Comparison of ENCODE assay signal across 8 cellular contexts in the genomic region with DNA sequence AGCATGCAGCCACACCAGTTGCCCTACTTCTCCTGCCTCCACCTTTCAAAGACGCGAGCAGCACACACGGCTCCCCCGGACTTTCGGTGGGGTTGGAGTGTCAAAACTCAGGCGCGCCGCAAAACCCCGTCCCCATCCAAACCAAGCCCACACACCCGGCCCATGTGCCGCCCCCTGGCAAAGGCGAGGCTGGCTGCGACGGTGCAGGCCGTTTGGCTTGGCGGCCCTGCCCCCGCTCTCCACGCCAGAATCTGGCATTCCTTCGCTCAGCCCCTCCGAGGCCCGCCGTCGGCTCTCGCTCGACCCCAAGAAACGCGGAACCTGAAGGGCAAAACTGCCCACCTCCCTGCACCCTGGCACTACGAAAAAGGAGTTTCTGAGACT. TPM values are rescaled to one million over a fixed set of nuclear protein-coding genes. Genes with fewer than 3 reads are reported as not detected.
DNase-seq lines count a peak whose midpoint lies in the region; ATAC-seq and TF ChIP-seq lines count a peak whose summit lies in the region.
"Not testable (repeated sequence)": the region's sequence is repeated elsewhere in the genome, so short reads cannot be mapped to it uniquely, and the experiment has no call there.

No MANE protein-coding gene starts in this region.

- CTCF ChIA-PET in CD8-positive, alpha-beta memory T cell (lab: Charles Lee); activated CD4-positive, alpha-beta memory T cell treated with anti-CD3 and anti-CD28 coated beads, Interleukin-2, amount 10 ng/mL, durations not matched to agents 7 days and 5 days (lab: Charles Lee): not testable (repeated sequence)

- H3K27me3 Mint-ChIP-seq in CD8-positive, alpha-beta memory T cell; activated CD4-positive, alpha-beta memory T cell treated with anti-CD3 and anti-CD28 coated beads, Interleukin-2, amount 10 ng/mL, durations not matched to agents 7 days and 5 days; memory B cell: not testable (repeated sequence)

- 0 to 2% methylated on average over 15 to 19 of the region's 28 CpGs for WGBS in sigmoid colon, 2 donors
- no CpG with 5 or more reads among the region's 28 CpGs for WGBS in transverse colon (ENCODE audit: low coverage in 1 of 2), 2 donors

- not testable (repeated sequence) for H3K36me3 Mint-ChIP-seq in CD8-positive, alpha-beta memory T cell; activated CD4-positive, alpha-beta memory T cell treated with anti-CD3 and anti-CD28 coated beads, Interleukin-2, amount 10 ng/mL, durations not matched to agents 7 days and 5 days (ENCODE audit: low read depth); memory B cell

- H3K4me1 Mint-ChIP-seq in CD8-positive, alpha-beta memory T cell: peaks cover 4 to 12% (median 5%) of the 10 kb centered on the region in 3 donors
- H3K4me1 Mint-ChIP-seq in activated CD4-positive, alpha-beta memory T cell treated with anti-CD3 and anti-CD28 coated beads, Interleukin-2, amount 10 ng/mL, durations not matched to agents 7 days and 5 days; memory B cell: not testable (repeated sequence)

- peak; percentile 1 to 48 (median 17) for DNase-seq in CD8-positive, alpha-beta memory T cell
- DNase-seq in NB4 (ENCODE audit: low read depth); activated CD4-positive, alpha-beta memory T cell treated with anti-CD3 and anti-CD28 coated beads, Interleukin-2, amount 10 ng/mL, durations not matched to agents 7 days and 5 days; astrocyte of the spinal cord (ENCODE audit: low read depth, low spot score); fibroblast of villous mesenchyme (ENCODE audit: low read depth): not testable (repeated sequence)
- DNase-seq in memory B cell (ENCODE audit: low spot score in 2 of 2): peak; percentile 10 to 12
- DNase-seq in sigmoid colon: peak; percentile 58
- peak; percentile 15 for DNase-seq in transverse colon

- H3K9me3 ChIP-seq in CD8-positive, alpha-beta memory T cell (ENCODE audit: low read length); sigmoid colon; transverse colon: not testable (repeated sequence)

- not testable (repeated sequence) for H3K9me3 Mint-ChIP-seq in CD8-positive, alpha-beta memory T cell; activated CD4-positive, alpha-beta memory T cell treated with anti-CD3 and anti-CD28 coated beads, Interleukin-2, amount 10 ng/mL, durations not matched to agents 7 days and 5 days; memory B cell

- not testable (repeated sequence) for ATAC-seq in memory B cell (ENCODE audit: low read depth)

- H3K27ac ChIP-seq in CD8-positive, alpha-beta memory T cell (ENCODE audit: low read depth, low read length): not testable (repeated sequence)
- H3K27ac ChIP-seq in sigmoid colon (peak overlapping the region; percentile 89 to 92 (median 90)), transverse colon (peak overlapping the region; percentile 88 to 93 (median 90))

- H3K4me3 Mint-ChIP-seq in CD8-positive, alpha-beta memory T cell: peak overlapping the region in 6 of 7 donors; percentile 40 to 84 (median 68)
- peak overlapping the region; percentile 49 for H3K4me3 Mint-ChIP-seq in activated CD4-positive, alpha-beta memory T cell treated with anti-CD3 and anti-CD28 coated beads, Interleukin-2, amount 10 ng/mL, durations not matched to agents 7 days and 5 days
- peak overlapping the region; percentile 77 for H3K4me3 Mint-ChIP-seq in memory B cell

- H3K27ac Mint-ChIP-seq in CD8-positive, alpha-beta memory T cell: peak overlapping the region in 2 of 8 donors; percentile 57 to 58
- not testable (repeated sequence) for H3K27ac Mint-ChIP-seq in activated CD4-positive, alpha-beta memory T cell treated with anti-CD3 and anti-CD28 coated beads, Interleukin-2, amount 10 ng/mL, durations not matched to agents 7 days and 5 days; memory B cell

- H3K36me3 ChIP-seq in CD8-positive, alpha-beta memory T cell (ENCODE audit: insufficient read depth, low read length); sigmoid colon; transverse colon: not testable (repeated sequence)

- not testable (repeated sequence) for H3K27me3 ChIP-seq in CD8-positive, alpha-beta memory T cell (ENCODE audit: insufficient read depth, low read length, poor library complexity, severe bottlenecking); sigmoid colon; transverse colon

- not testable (repeated sequence) for TF ChIP-seq POLR2A in NB4 (IDR thresholded peaks at IDR 0.05; ENCODE audit: extremely low read depth, insufficient read length); sigmoid colon (IDR thresholded peaks at IDR 0.05); transverse colon (IDR thresholded peaks at IDR 0.05)

- H3K4me1 ChIP-seq in CD8-positive, alpha-beta memory T cell (ENCODE audit: insufficient read depth, low read length); sigmoid colon; transverse colon: not testable (repeated sequence)

- POLR2A ChIA-PET in CD8-positive, alpha-beta memory T cell (lab: Charles Lee); activated CD4-positive, alpha-beta memory T cell treated with anti-CD3 and anti-CD28 coated beads, Interleukin-2, amount 10 ng/mL, durations not matched to agents 7 days and 5 days (lab: Charles Lee): not testable (repeated sequence)

- not testable (repeated sequence) for H3K4me3 ChIP-seq in CD8-positive, alpha-beta memory T cell (ENCODE audit: low read length)
- H3K4me3 ChIP-seq in NB4 (ENCODE audit: low read depth, low read length) (peak overlapping the region; percentile 38), astrocyte of the spinal cord (ENCODE audit: low read depth, low read length) (peak overlapping the region; percentile 40), fibroblast of villous mesenchyme (ENCODE audit: low read depth, low read length) (peak overlapping the region; percentile 55), sigmoid colon (peak overlapping the region; percentile 64 to 82 (median 73)), transverse colon (peak overlapping the region; percentile 66 to 90 (median 90))

- intact Hi-C loops in sigmoid colon (cut with DNase I); transverse colon (cut with DNase I; ENCODE audit: low total_unique reads): not testable (repeated sequence)

- not testable (repeated sequence) for TF ChIP-seq CTCF in NB4 (IDR thresholded peaks at IDR 0.05; ENCODE audit: low read depth, low read length); astrocyte of the spinal cord (IDR thresholded peaks at IDR 0.05; ENCODE audit: low read depth, low read length); fibroblast of villous mesenchyme (IDR thresholded peaks at IDR 0.05; ENCODE audit: insufficient read depth, low read depth, low read length); sigmoid colon (IDR thresholded peaks at IDR 0.05); transverse colon (IDR thresholded peaks at IDR 0.05)

- in situ Hi-C loops in astrocyte of the spinal cord (cut with HindIII; ENCODE audit: low sequenced_read_pairs); transverse colon (cut with MboI; ENCODE audit: low pct_ligation_motif_present in 1 of 4, low pct_unique_long_range_greater_than_20kb in 1 of 4, low sequenced_read_pairs in 3 of 4): not testable (repeated sequence)

- not testable (repeated sequence) for TF ChIP-seq EP300 in sigmoid colon (IDR thresholded peaks at IDR 0.05); transverse colon (IDR thresholded peaks at IDR 0.05; ENCODE audit: low read depth)

RNA-seq across cellular contexts. Expression of a gene that starts 0.8 kb away (rescaled TPM):
- total RNA-seq in CD8-positive, alpha-beta memory T cell: 10 to 100 TPM; 47.1 to 53.9 TPM
- polyA plus RNA-seq in CD8-positive, alpha-beta memory T cell: 24.7 TPM
- total RNA-seq in activated CD4-positive, alpha-beta memory T cell treated with anti-CD3 and anti-CD28 coated beads, Interleukin-2, amount 10 ng/mL, durations not matched to agents 7 days and 5 days: 10 to 100 TPM; 81.9 to 88.7 TPM
- 187 and 200 TPM in 2 replicates for total RNA-seq in fibroblast of villous mesenchyme
- total RNA-seq in sigmoid colon: 10 to 100 TPM; 45.9 to 88.9 (median 53.2) TPM
- 10 to 100 TPM in 1 of 3 donors, 1 to 10 TPM in 2; 2.8 to 25.1 (median 3.6) TPM for polyA plus RNA-seq in sigmoid colon
- 10 to 100 TPM; 24.7 to 80.0 (median 47.1) TPM for total RNA-seq in transverse colon
